Comparison of ENCODE assay signal across 6 cellular contexts in the genomic region with DNA sequence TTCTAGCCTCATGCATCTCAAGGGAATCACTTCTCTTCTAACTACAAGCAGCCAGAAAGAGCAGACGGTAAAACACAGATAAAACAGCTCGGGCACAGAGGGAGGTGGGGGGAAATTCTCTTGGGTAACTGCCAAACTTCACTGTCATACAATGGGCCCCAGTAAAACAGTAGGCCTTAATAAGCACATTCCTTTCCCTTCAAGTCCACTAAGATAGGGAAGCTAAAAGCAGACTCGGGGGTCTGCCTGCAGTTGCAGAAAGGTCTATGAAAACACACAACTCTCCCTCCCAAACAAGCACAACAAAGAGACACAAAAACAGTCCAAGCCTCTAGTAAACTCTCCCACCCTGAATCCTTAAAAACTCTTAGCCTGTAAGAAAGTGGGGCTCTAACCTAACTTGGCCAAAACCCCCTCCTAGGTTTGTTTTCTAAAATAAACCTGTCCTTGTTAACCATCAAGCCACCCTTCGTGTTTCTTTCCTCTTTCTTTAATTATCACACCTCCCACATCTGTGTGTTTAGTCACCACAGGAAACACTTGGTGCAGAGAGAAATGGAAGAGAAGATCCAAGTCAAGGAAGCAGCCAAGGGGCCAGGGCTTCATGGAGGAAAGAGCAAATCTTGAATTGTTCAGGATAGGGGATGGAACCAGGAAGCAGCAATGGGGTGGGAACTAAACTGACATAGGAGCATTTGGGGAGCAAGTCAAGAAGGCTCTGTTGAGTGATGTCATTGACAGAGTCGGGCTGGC. TPM values are rescaled to one million over a fixed set of nuclear protein-coding genes. Genes with fewer than 3 reads are reported as not detected.
"Had no signal": no experiment of that assay in that cellular context is flagged by ENCODE, and none has a peak within 500 bp of the region (broad histone marks: within the 10 kb centered on the region; RNA-seq: fewer than 3 reads in every experiment).

No MANE protein-coding gene starts in this region.

RNA-seq across cellular contexts. Expression of gene BUB1, which starts 17.5 kb away (rescaled TPM):
- total RNA-seq: body of pancreas had no signal

RNA-seq across cellular contexts. Expression of gene ACOXL, which starts 37.1 kb away (rescaled TPM):
- total RNA-seq: activated CD8-positive, alpha-beta T cell treated with anti-CD3 and anti-CD28 coated beads, Interleukin-2, amount 10 ng/mL, durations not matched to agents 7 days and 5 days; fibroblast of lung; frontal cortex; myocyte; thoracic aorta had no signal
